ENCODE assay signal across 13 cellular contexts in the genomic region with DNA sequence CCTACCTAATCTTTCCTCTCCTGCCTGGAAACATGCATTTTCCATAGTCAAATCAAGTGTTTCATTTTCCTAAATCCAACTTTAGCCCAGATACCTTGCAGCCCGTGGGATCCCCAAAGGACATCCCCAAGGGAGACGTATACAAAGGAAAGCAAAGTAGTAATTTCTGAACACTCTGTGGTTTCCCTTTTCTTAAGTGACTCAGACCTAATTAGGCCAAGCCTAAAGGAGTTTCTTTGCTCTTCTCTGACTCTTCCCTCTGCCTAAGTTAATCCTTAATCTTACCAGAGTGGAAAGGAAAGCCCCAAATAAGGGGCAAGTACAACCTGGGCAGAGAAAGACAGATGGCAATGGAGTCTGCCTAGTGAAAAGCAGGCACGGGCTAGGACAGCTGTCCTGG.
DNase-seq lines count a peak whose midpoint lies in the region; ATAC-seq and TF ChIP-seq lines count a peak whose summit lies in the region.
"Had no signal": no experiment of that assay in that cellular context is flagged by ENCODE, and none has a peak within 500 bp of the region (broad histone marks: within the 10 kb centered on the region; RNA-seq: fewer than 3 reads in every experiment).

No MANE protein-coding gene starts in this region.

- H3K9me3 Mint-ChIP-seq in activated naive CD4-positive, alpha-beta T cell treated with anti-CD3 and anti-CD28 coated beads, Interleukin-2, amount 50 U/mL, for 72 hours: no peaks in the 10 kb centered on the region
- H3K9me3 Mint-ChIP-seq: natural killer cell had no signal

- no TSS peak for BruUV-seq in PC-9 (replicated peaks; lab: Mats Ljungman, UMichigan)

- H3K4me1 ChIP-seq in RWPE2 (ENCODE audit: insufficient read depth, poor library complexity, severe bottlenecking) (peaks cover 10% of the 10 kb centered on the region), PC-9 (replicated peaks; ENCODE audit: insufficient read depth) (no peaks in the 10 kb centered on the region), adrenal gland (replicated peaks in 1 of 2) (no peaks in the 10 kb centered on the region)
- H3K4me1 ChIP-seq: transverse colon had no signal

- peak overlapping the region; percentile 5 to 73 for H3K27ac Mint-ChIP-seq in activated naive CD4-positive, alpha-beta T cell treated with anti-CD3 and anti-CD28 coated beads, Interleukin-2, amount 50 U/mL, for 72 hours
- H3K27ac Mint-ChIP-seq: natural killer cell had no signal

- no peaks in the 10 kb centered on the region for H3K9me3 ChIP-seq in RWPE2 (ENCODE audit: severe bottlenecking)
- no peaks in the 10 kb centered on the region for H3K9me3 ChIP-seq in PC-9 (ENCODE audit: insufficient read depth, low read depth)
- no peaks in the 10 kb centered on the region for H3K9me3 ChIP-seq in adrenal gland (replicated peaks in 1 of 3)
- H3K9me3 ChIP-seq: transverse colon had no signal

- 68 to 89% (median 71%) methylated on average over 3 of the region's 3 CpGs for WGBS in adrenal gland, 4 donors

- no peaks in the 10 kb centered on the region for H4K20me1 ChIP-seq in PC-9 (ENCODE audit: insufficient read depth)

- no peaks in the 10 kb centered on the region for H3K36me3 Mint-ChIP-seq in activated naive CD4-positive, alpha-beta T cell treated with anti-CD3 and anti-CD28 coated beads, Interleukin-2, amount 50 U/mL, for 72 hours
- H3K36me3 Mint-ChIP-seq: natural killer cell had no signal

- H3K79me2 ChIP-seq in PC-9 (ENCODE audit: low read depth): no peaks in the 10 kb centered on the region

- CTCF ChIA-PET in PC-9 (lab: Charles Lee): no interaction called here

- H3F3A ChIP-seq in PC-9 (ENCODE audit: insufficient read depth, low read depth): no peaks in the 10 kb centered on the region

- H3K4me3 ChIP-seq in RWPE2 (ENCODE audit: severe bottlenecking): no peak overlapping the region
- no peak overlapping the region for H3K4me3 ChIP-seq in PC-9
- no peak overlapping the region for H3K4me3 ChIP-seq in adrenal gland
- H3K4me3 ChIP-seq: SK-N-MC, transverse colon had no signal

- H3K27ac ChIP-seq in RWPE2 (ENCODE audit: poor library complexity, severe bottlenecking): no peak overlapping the region
- peak overlapping the region; percentile 33 for H3K27ac ChIP-seq in temporal lobe (ENCODE audit: low read depth, low read length)
- H3K27ac ChIP-seq in PC-9: no peak overlapping the region
- no peak overlapping the region for H3K27ac ChIP-seq in adrenal gland
- H3K27ac ChIP-seq: SK-N-MC, transverse colon had no signal

- TF ChIP-seq CTCF in RWPE2 (IDR thresholded peaks at IDR 0.05; ENCODE audit: poor library complexity, severe bottlenecking) (no peak), PC-9 (conservative IDR thresholded peaks at IDR 0.05) (no peak), adrenal gland (IDR thresholded peaks at IDR 0.05) (no peak)

- no peak overlapping the region for H2AFZ ChIP-seq in PC-9

- H3K4me2 ChIP-seq in PC-9: no peak overlapping the region

- peak; percentile 86 for ATAC-seq in activated naive CD4-positive, alpha-beta T cell treated with anti-CD3 and anti-CD28 coated beads, Interleukin-2, amount 50 U/mL, for 72 hours
- ATAC-seq in HG02938 (IDR thresholded peaks at IDR 0.05; ENCODE audit: unreplicated experiment) (peak; percentile 83), RWPE2 (ENCODE audit: low read depth) (peak; percentile 74)
- ATAC-seq: natural killer cell had no signal

- DNase-seq in activated naive CD4-positive, alpha-beta T cell treated with anti-CD3 and anti-CD28 coated beads, Interleukin-2, amount 50 U/mL, for 72 hours (ENCODE audit: low spot score in 2 of 2): no peak
- DNase-seq in activated naive CD4-positive, alpha-beta T cell treated with Interleukin-2 at 50 U/mL for 16 hours: no peak
- DNase-seq in RWPE2 (ENCODE audit: low spot score) (no peak), posterior cingulate gyrus (no peak), PC-9 (no peak), adrenal gland (no peak)
- DNase-seq: cerebellar nuclear complex, natural killer cell, NCI-H187 treated with DMSO at 0.1 percent for 48 hours, transverse colon had no signal

- no peak for TF ChIP-seq POLR2A in adrenal gland (IDR thresholded peaks at IDR 0.05)

- no peaks in the 10 kb centered on the region for H3K9me2 ChIP-seq in PC-9 (ENCODE audit: insufficient read depth)

- H3K27me3 ChIP-seq in RWPE2 (ENCODE audit: insufficient read depth, poor library complexity, severe bottlenecking): no peaks in the 10 kb centered on the region
- H3K27me3 ChIP-seq in PC-9 (ENCODE audit: insufficient read depth, low read depth): no peaks in the 10 kb centered on the region
- H3K27me3 ChIP-seq in adrenal gland: no peaks in the 10 kb centered on the region
- H3K27me3 ChIP-seq: transverse colon had no signal

- intact Hi-C loops in posterior cingulate gyrus (cut with DNase I) (no loop called here), PC-9 (cut with micrococcal nuclease; ENCODE audit: unreplicated experiment) (no loop called here), adrenal gland (cut with DNase I) (no loop called here)

- POLR2A ChIA-PET in PC-9 (lab: Charles Lee; ENCODE audit: unreplicated experiment): no interaction called here

- H3K36me3 ChIP-seq in RWPE2 (ENCODE audit: low read depth): no peaks in the 10 kb centered on the region
- H3K36me3 ChIP-seq in PC-9 (ENCODE audit: low read depth): no peaks in the 10 kb centered on the region
- H3K36me3 ChIP-seq in adrenal gland (replicated peaks in 1 of 2): no peaks in the 10 kb centered on the region
- H3K36me3 ChIP-seq: transverse colon had no signal
